Comparison of ENCODE assay signal across 30 cellular contexts in the genomic region with DNA sequence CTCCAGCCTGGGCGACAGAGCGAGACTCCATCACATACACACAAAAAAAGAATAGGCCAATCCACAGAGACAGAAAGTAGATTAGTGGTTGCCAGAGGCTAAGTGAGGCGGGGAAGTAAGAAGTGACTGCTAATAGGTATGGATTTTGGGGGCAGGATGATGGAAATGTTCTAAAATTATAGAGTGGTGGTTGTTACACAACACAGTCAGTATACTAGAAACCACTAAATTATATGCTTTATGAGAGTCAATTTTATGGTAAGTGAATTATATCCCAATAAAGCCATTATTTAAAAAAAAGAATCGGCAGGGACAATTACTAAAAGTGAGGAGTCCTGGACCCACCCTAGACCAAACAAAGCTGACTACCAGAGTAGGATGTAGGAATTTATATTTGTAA.
"Had no signal": no experiment of that assay in that cellular context is flagged by ENCODE, and none has a peak within 500 bp of the region (broad histone marks: within the 10 kb centered on the region; RNA-seq: fewer than 3 reads in every experiment).

No MANE protein-coding gene starts in this region.

- H3K4me3 Mint-ChIP-seq: immature natural killer cell; naive thymus-derived CD8-positive, alpha-beta T cell; nephron; neural crest cell; stimulated activated memory B cell treated with anti-CD40 and anti-IgM and Interleukin-4, amounts not matched to agents 10 μg/mL and 1 μg/mL and 100 μg/mL, for 72 hours; stimulated activated naive CD8-positive, alpha-beta T cell treated with anti-CD3 and anti-CD28 coated beads, Interleukin-15, amount 100 ng/mL, for 72 hours had no signal

- H3K9me3 ChIP-seq: left lung, lower lobe of right lung, pancreas, psoas muscle, right atrium auricular region, right lobe of liver, testis, thyroid gland, transverse colon, upper lobe of left lung, vagina had no signal

- H3K27ac ChIP-seq: left lung, lower lobe of right lung, pancreas, psoas muscle, right atrium auricular region, right lobe of liver, testis, thyroid gland, transverse colon, upper lobe of left lung, vagina had no signal

- H3K27me3 Mint-ChIP-seq: stimulated activated memory B cell treated with anti-CD40 and anti-IgM and Interleukin-4, amounts not matched to agents 10 μg/mL and 1 μg/mL and 100 μg/mL, for 72 hours; stimulated activated naive CD8-positive, alpha-beta T cell treated with anti-CD3 and anti-CD28 coated beads, Interleukin-15, amount 100 ng/mL, for 72 hours had no signal

- H3K36me3 ChIP-seq: left lung, lower lobe of right lung, pancreas, right atrium auricular region, right lobe of liver, thyroid gland, transverse colon, upper lobe of left lung, vagina had no signal

- H3K9me3 Mint-ChIP-seq: immature natural killer cell; naive thymus-derived CD8-positive, alpha-beta T cell; nephron; neural crest cell; stimulated activated memory B cell treated with anti-CD40 and anti-IgM and Interleukin-4, amounts not matched to agents 10 μg/mL and 1 μg/mL and 100 μg/mL, for 72 hours; stimulated activated naive CD8-positive, alpha-beta T cell treated with anti-CD3 and anti-CD28 coated beads, Interleukin-15, amount 100 ng/mL, for 72 hours had no signal

- ATAC-seq: left colon; left lung; lower lobe of right lung; naive thymus-derived CD8-positive, alpha-beta T cell; pancreas; psoas muscle; right lobe of liver; stimulated activated memory B cell treated with anti-CD40 and anti-IgM and Interleukin-4, amounts not matched to agents 10 μg/mL and 1 μg/mL and 100 μg/mL, for 72 hours; stimulated activated naive CD8-positive, alpha-beta T cell treated with anti-CD3 and anti-CD28 coated beads, Interleukin-15, amount 100 ng/mL, for 72 hours had no signal

- H3K4me2 ChIP-seq: smooth muscle cell had no signal

- H3K4me3 ChIP-seq: left lung, lower lobe of right lung, pancreas, psoas muscle, right atrium auricular region, right lobe of liver, smooth muscle cell, testis, thyroid gland, transverse colon, upper lobe of left lung, vagina had no signal

- H3K4me1 Mint-ChIP-seq: immature natural killer cell; naive thymus-derived CD8-positive, alpha-beta T cell; stimulated activated memory B cell treated with anti-CD40 and anti-IgM and Interleukin-4, amounts not matched to agents 10 μg/mL and 1 μg/mL and 100 μg/mL, for 72 hours; stimulated activated naive CD8-positive, alpha-beta T cell treated with anti-CD3 and anti-CD28 coated beads, Interleukin-15, amount 100 ng/mL, for 72 hours had no signal

- H3K4me1 ChIP-seq: left lung, lower lobe of right lung, pancreas, psoas muscle, right atrium auricular region, right lobe of liver, testis, thyroid gland, transverse colon, vagina had no signal

- H3K36me3 Mint-ChIP-seq: immature natural killer cell; naive thymus-derived CD8-positive, alpha-beta T cell; stimulated activated memory B cell treated with anti-CD40 and anti-IgM and Interleukin-4, amounts not matched to agents 10 μg/mL and 1 μg/mL and 100 μg/mL, for 72 hours had no signal

- DNase-seq: immature natural killer cell; kidney; left colon; left lung; lower lobe of right lung; mammary epithelial cell; mesenchymal stem cell; naive thymus-derived CD8-positive, alpha-beta T cell; nucleus accumbens; pancreas; posterior cingulate gyrus; psoas muscle; right lobe of liver; stimulated activated CD4-positive, alpha-beta T cell treated with anti-CD3 and anti-CD28 coated beads, Interleukin-1b, Interleukin-23, amount 100 ng/mL, for 48 hours; stimulated activated CD4-positive, alpha-beta T cell treated with anti-CD3 and anti-CD28 coated beads, Interleukin-2, amount 100 ng/mL, for 48 hours; stimulated activated CD4-positive, alpha-beta T cell treated with anti-CD3 and anti-CD28 coated beads, Interleukin-4, amount 100 ng/mL, for 4 hours; stimulated activated CD8-positive, alpha-beta memory T cell treated with anti-CD3 and anti-CD28 coated beads, Interleukin-4, amount 100 ng/mL, for 48 hours; stimulated activated naive CD4-positive, alpha-beta T cell treated with Interleukin-2 at 50 U/mL for 16 hours; stimulated activated naive CD8-positive, alpha-beta T cell treated with anti-CD3 and anti-CD28 coated beads, Interleukin-15, amount 100 ng/mL, for 72 hours; substantia nigra; testis; thyroid gland; transverse colon; upper lobe of left lung had no signal

- H3K27ac Mint-ChIP-seq: naive thymus-derived CD8-positive, alpha-beta T cell; nephron; stimulated activated memory B cell treated with anti-CD40 and anti-IgM and Interleukin-4, amounts not matched to agents 10 μg/mL and 1 μg/mL and 100 μg/mL, for 72 hours; stimulated activated naive CD8-positive, alpha-beta T cell treated with anti-CD3 and anti-CD28 coated beads, Interleukin-15, amount 100 ng/mL, for 72 hours had no signal
